In the genomic region with DNA sequence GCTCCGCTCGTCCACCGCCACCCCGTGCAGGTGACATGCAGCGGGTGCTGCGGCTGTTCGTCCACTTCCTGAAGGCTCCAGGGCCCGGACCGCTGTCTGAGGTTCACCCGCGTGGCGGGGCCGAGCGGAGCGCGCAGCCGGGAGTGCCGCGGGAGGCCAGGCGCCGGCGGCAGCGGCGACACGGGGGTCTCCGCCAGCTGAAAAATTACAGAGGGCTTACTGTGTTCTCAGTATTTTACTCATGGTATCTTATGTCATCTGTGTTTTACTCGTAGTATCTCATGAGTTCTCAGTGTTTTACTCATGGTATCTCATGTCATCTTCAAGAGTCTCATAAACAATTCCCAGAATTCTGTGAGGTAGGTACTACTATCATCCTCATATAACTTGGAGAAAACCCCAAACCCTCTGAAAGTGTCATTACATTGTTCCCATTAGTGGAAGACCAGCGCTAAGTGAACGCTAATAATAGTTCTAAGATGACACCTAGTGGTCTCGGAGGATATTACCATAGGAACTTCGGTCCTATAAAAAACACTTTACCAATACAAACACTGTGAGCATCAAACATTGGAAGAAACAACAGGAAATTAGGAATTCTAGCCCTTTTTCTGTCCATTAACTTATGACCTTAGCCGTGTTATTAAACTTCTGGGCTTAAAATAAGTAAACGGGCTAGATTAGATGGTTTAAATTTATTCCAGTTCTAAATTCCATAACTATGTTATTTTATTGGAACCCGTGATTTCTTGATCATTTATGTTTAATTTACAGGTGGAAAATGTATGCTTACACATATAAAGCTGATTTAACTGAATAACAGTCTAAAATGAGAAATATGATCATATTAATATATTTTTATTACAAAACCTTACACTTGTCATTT, we compare ENCODE assay signal across 8 cellular contexts. TPM values are rescaled to one million over a fixed set of nuclear protein-coding genes. Genes with fewer than 3 reads are reported as not detected.
DNase-seq lines count a peak whose midpoint lies in the region; ATAC-seq, FAIRE-seq and TF ChIP-seq lines count a peak whose summit lies in the region.

No MANE protein-coding gene starts in this region.

- ATAC-seq in HG02870 (IDR thresholded peaks at IDR 0.05; ENCODE audit: unreplicated experiment) (peak; percentile 85), left lobe of liver (peak; percentile 99)

- TF ChIP-seq POLR2A in GM12891 (IDR thresholded peaks at IDR 0.05; ENCODE audit: low read depth, low read length): no peak

- peak overlapping the region; percentile 0 for H3K27ac ChIP-seq in cingulate gyrus (ENCODE audit: low read depth, low read length)

- in situ Hi-C loops in ACHN (cut with HindIII; ENCODE audit: low pct_ligation_motif_present, low pct_unique_long_range_greater_than_20kb, low sequenced_read_pairs): loop anchor here (25.0 kb wide), 1 partner anchor 112 kb away; no protein-coding TSS in a partner anchor

- peak; percentile 76 for FAIRE-seq in GM12891 (lab: Jason Lieb, UNC)

- peak; percentile 72 for DNase-seq in ACHN
- peak; percentile 28 for DNase-seq in GM12891 (ENCODE audit: insufficient read length, low spot score)
- peak; percentile 43 for DNase-seq in NCI-H146 treated with DMSO at 0.1 percent for 48 hours (lab: John Stamatoyannopoulos, UW; ENCODE audit: unreplicated experiment)
- DNase-seq in T-helper 9 cell: peak; percentile 2
- DNase-seq in left lobe of liver (ENCODE audit: low spot score): peak; percentile 51
- peak; percentile 19 for DNase-seq in stimulated activated CD4-positive, alpha-beta T cell treated with anti-CD3 and anti-CD28 coated beads, Interleukin-4, amount 100 ng/mL, for 24 hours

TF ChIP-seq in GM12891, 5 proteins besides CTCF, POLR2A, EP300 and RAD21:
- no peak for TF ChIP-seq PAX5 (IDR thresholded peaks at IDR 0.05; ENCODE audit: insufficient read depth, low read length, severe bottlenecking)
- no peak for TF ChIP-seq POU2F2 (IDR thresholded peaks at IDR 0.05; ENCODE audit: low read depth, low read length)
- TF ChIP-seq POLR2AphosphoS5 (IDR thresholded peaks at IDR 0.05; ENCODE audit: low read depth, low read length): no peak
- TF ChIP-seq TAF1 (IDR thresholded peaks at IDR 0.05; ENCODE audit: low read depth, low read length): no peak
- TF ChIP-seq SPI1 (IDR thresholded peaks at IDR 0.05; ENCODE audit: low read depth, low read length): no peak

RNA-seq across cellular contexts. Expression of a gene that starts 32.4 kb away (rescaled TPM):
- polyA plus RNA-seq in GM12891 (2012; ENCODE audit: low read depth, missing spikeins): not detected
- total RNA-seq in left lobe of liver: 0.98 TPM

Comparison
In these comparisons a context has a peak if more than half of its experiments do, and no peak if none do; other contexts are left out.
1. Peak in every context shown above with its lines: DNase-seq, ATAC-seq and H3K27ac ChIP-seq.
2. DNase-seq: peak in every context shown above with its lines; median percentile 72 in ACHN; 51 in left lobe of liver; 43 in NCI-H146 treated with DMSO at 0.1 percent for 48 hours; 28 in GM12891; 19 in stimulated activated CD4-positive, alpha-beta T cell treated with anti-CD3 and anti-CD28 coated beads, Interleukin-4, amount 100 ng/mL, for 24 hours; 2 in T-helper 9 cell.